ENCODE assay signal across 19 cellular contexts in genomic region chr11:16412525-16413194, GRCh38. TPM values are rescaled to one million over a fixed set of nuclear protein-coding genes. Genes with fewer than 3 reads are reported as not detected.
A peak's percentile ranks its signal among the peaks of the same experiment; 100 is the strongest.
DNase-seq lines count a peak whose midpoint lies in the region; ATAC-seq and TF ChIP-seq lines count a peak whose summit lies in the region.
"Had no signal": no experiment of that assay in that cellular context is flagged by ENCODE, and none has a peak within 500 bp of the region (broad histone marks: within the 10 kb centered on the region; RNA-seq: fewer than 3 reads in every experiment).

No MANE protein-coding gene starts in this region.

- CTCF ChIA-PET in activated CD4-positive, alpha-beta T cell treated with anti-CD3 and anti-CD28 coated beads, Interleukin-2, amount 10 ng/mL, durations not matched to agents 7 days and 5 days (lab: Charles Lee), result no interaction called here

- H3K27ac Mint-ChIP-seq in mesothelial cell of epicardium, result no peak overlapping the region
- no peak overlapping the region for H3K27ac Mint-ChIP-seq in activated CD4-positive, alpha-beta T cell treated with anti-CD3 and anti-CD28 coated beads, Interleukin-2, amount 10 ng/mL, durations not matched to agents 7 days and 5 days
- no peak overlapping the region for H3K27ac Mint-ChIP-seq in immature natural killer cell
- H3K27ac Mint-ChIP-seq: activated naive CD8-positive, alpha-beta T cell treated with anti-CD3 and anti-CD28 coated beads, Interleukin-2, amount 50 U/mL, for 24 hours; activated T-cell treated with anti-CD3 and anti-CD28 coated beads, Interleukin-2, amount 50 U/mL, for 72 hours had no signal

- H3K36me3 Mint-ChIP-seq in mesothelial cell of epicardium (no peaks in the 10 kb centered on the region), immature natural killer cell (no peaks in the 10 kb centered on the region)
- no peaks in the 10 kb centered on the region for H3K36me3 Mint-ChIP-seq in activated CD4-positive, alpha-beta T cell treated with anti-CD3 and anti-CD28 coated beads, Interleukin-2, amount 10 ng/mL, durations not matched to agents 7 days and 5 days (ENCODE audit: low read depth)

- DNase-seq in NCI-H226 (peak; percentile 8), HuH-7.5 (ENCODE audit: low spot score) (no peak), mesothelial cell of epicardium (ENCODE audit: low spot score in 2 of 2, unreplicated experiment in 2 of 2) (no peak), immature natural killer cell (no peak)
- no peak for DNase-seq in activated CD4-positive, alpha-beta T cell treated with anti-CD3 and anti-CD28 coated beads, Interleukin-2, amount 10 ng/mL, durations not matched to agents 7 days and 5 days
- DNase-seq: activated CD4-positive, alpha-beta T cell treated with anti-CD3 and anti-CD28 coated beads, Interleukin-2, amount 50 U/mL, for 4 hours; activated naive CD8-positive, alpha-beta T cell treated with anti-CD3 and anti-CD28 coated beads, Interleukin-2, amount 50 U/mL, for 24 hours; activated T-cell treated with anti-CD3 and anti-CD28 coated beads, Interleukin-2, amount 50 U/mL, for 72 hours; caudate nucleus; DMS 273 treated with DMSO at 0.1 percent for 48 hours; KG1; left ventricle myocardium superior; NCI-H1436; OCI-M1; SK-N-SH; stomach had no signal

- no peaks in the 10 kb centered on the region for H3K4me1 Mint-ChIP-seq in mesothelial cell of epicardium
- H3K4me1 Mint-ChIP-seq in activated CD4-positive, alpha-beta T cell treated with anti-CD3 and anti-CD28 coated beads, Interleukin-2, amount 10 ng/mL, durations not matched to agents 7 days and 5 days, result no peaks in the 10 kb centered on the region
- peaks cover 0 to 7% of the 10 kb centered on the region in 2 donors for H3K4me1 Mint-ChIP-seq in immature natural killer cell
- H3K4me1 Mint-ChIP-seq: activated naive CD8-positive, alpha-beta T cell treated with anti-CD3 and anti-CD28 coated beads, Interleukin-2, amount 50 U/mL, for 24 hours had no signal

- POLR2A ChIA-PET in activated CD4-positive, alpha-beta T cell treated with anti-CD3 and anti-CD28 coated beads, Interleukin-2, amount 10 ng/mL, durations not matched to agents 7 days and 5 days (lab: Charles Lee), result no interaction called here

- ATAC-seq in GM18861 (IDR thresholded peaks at IDR 0.05; ENCODE audit: unreplicated experiment) (peak; percentile 52), GM21381 (IDR thresholded peaks at IDR 0.05; ENCODE audit: unreplicated experiment) (peak; percentile 73), HG02885 (IDR thresholded peaks at IDR 0.05; ENCODE audit: poor library complexity, unreplicated experiment) (peak; percentile 95)
- ATAC-seq: activated naive CD8-positive, alpha-beta T cell treated with anti-CD3 and anti-CD28 coated beads, Interleukin-2, amount 50 U/mL, for 24 hours; activated T-cell treated with anti-CD3 and anti-CD28 coated beads, Interleukin-2, amount 50 U/mL, for 72 hours; left ventricle myocardium superior had no signal

- H3K27me3 Mint-ChIP-seq in mesothelial cell of epicardium (ENCODE audit: low read depth), result no peaks in the 10 kb centered on the region
- H3K27me3 Mint-ChIP-seq in activated CD4-positive, alpha-beta T cell treated with anti-CD3 and anti-CD28 coated beads, Interleukin-2, amount 10 ng/mL, durations not matched to agents 7 days and 5 days, result no peaks in the 10 kb centered on the region
- no peaks in the 10 kb centered on the region for H3K27me3 Mint-ChIP-seq in immature natural killer cell (ENCODE audit: low read depth in 3 of 3)
- H3K27me3 Mint-ChIP-seq: activated naive CD8-positive, alpha-beta T cell treated with anti-CD3 and anti-CD28 coated beads, Interleukin-2, amount 50 U/mL, for 24 hours had no signal

- H3K9me3 Mint-ChIP-seq in mesothelial cell of epicardium, result no peaks in the 10 kb centered on the region
- H3K9me3 Mint-ChIP-seq in activated CD4-positive, alpha-beta T cell treated with anti-CD3 and anti-CD28 coated beads, Interleukin-2, amount 10 ng/mL, durations not matched to agents 7 days and 5 days, result no peaks in the 10 kb centered on the region
- H3K9me3 Mint-ChIP-seq in immature natural killer cell, result peaks cover 0 to 34% (median 9%) of the 10 kb centered on the region in 6 donors
- H3K9me3 Mint-ChIP-seq: activated naive CD8-positive, alpha-beta T cell treated with anti-CD3 and anti-CD28 coated beads, Interleukin-2, amount 50 U/mL, for 24 hours; activated T-cell treated with anti-CD3 and anti-CD28 coated beads, Interleukin-2, amount 50 U/mL, for 72 hours had no signal

- no peak overlapping the region for H3K4me3 Mint-ChIP-seq in mesothelial cell of epicardium
- H3K4me3 Mint-ChIP-seq in activated CD4-positive, alpha-beta T cell treated with anti-CD3 and anti-CD28 coated beads, Interleukin-2, amount 10 ng/mL, durations not matched to agents 7 days and 5 days, result no peak overlapping the region
- no peak overlapping the region for H3K4me3 Mint-ChIP-seq in immature natural killer cell
- H3K4me3 Mint-ChIP-seq: activated naive CD8-positive, alpha-beta T cell treated with anti-CD3 and anti-CD28 coated beads, Interleukin-2, amount 50 U/mL, for 24 hours; activated T-cell treated with anti-CD3 and anti-CD28 coated beads, Interleukin-2, amount 50 U/mL, for 72 hours had no signal

- TF ChIP-seq CTCF in mesothelial cell of epicardium (IDR thresholded peaks at IDR 0.05; ENCODE audit: unreplicated experiment), result no peak

RNA-seq across cellular contexts. Expression of gene SOX6, which starts 56.3 kb away (rescaled TPM):
- 43.7 to 49.0 TPM (median 46.4 TPM) in 3 replicates for total RNA-seq in mesothelial cell of epicardium
- not detected for total RNA-seq in activated CD4-positive, alpha-beta T cell treated with anti-CD3 and anti-CD28 coated beads, Interleukin-2, amount 10 ng/mL, durations not matched to agents 7 days and 5 days
- not detected for polyA plus RNA-seq in immature natural killer cell

Comparison
In these comparisons a context has a peak if more than half of its experiments do, and no peak if none do; other contexts are left out.
1. RNA of gene SOX6, which starts 56.3 kb away (total RNA-seq): 43.7 to 49.0 TPM in mesothelial cell of epicardium; not detected in activated CD4-positive, alpha-beta T cell treated with anti-CD3 and anti-CD28 coated beads, Interleukin-2, amount 10 ng/mL, durations not matched to agents 7 days and 5 days; every median in the first group is over 10 times any median in the second.
2. Peak in every context shown above with its lines, with median percentiles within 50 percentile points of each other: ATAC-seq.